Comparison of ENCODE assay signal across 8 cellular contexts in genomic region chr19:2461751-2462634, GRCh38. TPM values are rescaled to one million over a fixed set of nuclear protein-coding genes. Genes with fewer than 3 reads are reported as not detected.
DNase-seq lines count a peak whose midpoint lies in the region; ATAC-seq and TF ChIP-seq lines count a peak whose summit lies in the region.

No MANE protein-coding gene starts in this region.

- no peak overlapping the region for H4K5ac ChIP-seq in H9 (ENCODE audit: insufficient read length, low read depth, low read length)

- H2BK120ac ChIP-seq in H9 (ENCODE audit: low read depth, low read length, poor library complexity, severe bottlenecking), result no peak overlapping the region

- H3K4me1 ChIP-seq in H9 (ENCODE audit: insufficient read depth, low read length), result no peaks in the 10 kb centered on the region
- peaks cover 27% of the 10 kb centered on the region for H3K4me1 ChIP-seq in SJSA1 (replicated peaks)
- H3K4me1 ChIP-seq in spleen, result peaks cover 10 to 34% (median 22%) of the 10 kb centered on the region in 6 donors

- H3K27me3 Mint-ChIP-seq in H9 (ENCODE audit: low read depth), result no peaks in the 10 kb centered on the region

- H3T11ph ChIP-seq in H9 (ENCODE audit: low read length), result no peak overlapping the region

- no CpG with 5 or more reads among the region's 62 CpGs for WGBS in H9 (ENCODE audit: extremely low coverage, insufficient read length, low lambda C conversion rate)
- WGBS in spleen, 5 donors, result 3 to 6% (median 3%) methylated on average over 43 to 62 of the region's 62 CpGs

- H3K4me3 ChIP-seq in SJSA1 (peak overlapping the region; percentile 48), astrocyte of the cerebellum (ENCODE audit: low read depth, low read length) (peak overlapping the region; percentile 64), iPS-18c (ENCODE audit: insufficient read depth, low read depth, low read length) (peak overlapping the region; percentile 59), spleen (peak overlapping the region; percentile 19 to 84 (median 58))

- H2AFZ ChIP-seq in H9 (ENCODE audit: low read length), result no peak overlapping the region

- no peak overlapping the region for H4K8ac ChIP-seq in H9 (replicated peaks; ENCODE audit: insufficient read length, low read depth, low read length)

- DNase-seq in COLO829 (ENCODE audit: low spot score), result peak; percentile 59
- peak; percentile 84 for DNase-seq in H9
- peak; percentile 92 to 97 for DNase-seq in SJSA1 (ENCODE audit: low read depth in 1 of 2, low spot score in 2 of 2)
- no peak for DNase-seq in astrocyte of the cerebellum (ENCODE audit: low read depth)
- DNase-seq in spleen, result peak; percentile 85
- no peak for DNase-seq in putamen (ENCODE audit: low spot score)

- no peak overlapping the region for H2AK5ac ChIP-seq in H9 (ENCODE audit: insufficient read length, low read length)

- no peaks in the 10 kb centered on the region for H3K9me3 ChIP-seq in H9 (ENCODE audit: control insufficient read depth, low read depth, low read length)
- H3K9me3 ChIP-seq in SJSA1 (replicated peaks), result no peaks in the 10 kb centered on the region
- no peaks in the 10 kb centered on the region for H3K9me3 ChIP-seq in iPS-18c (ENCODE audit: control insufficient read depth, insufficient read depth, low read length)
- no peaks in the 10 kb centered on the region for H3K9me3 ChIP-seq in spleen

- in situ Hi-C loops in astrocyte of the cerebellum (cut with HindIII; ENCODE audit: low sequenced_read_pairs), result no loop called here

- intact Hi-C loops in spleen (cut with DNase I; ENCODE audit: low total_unique reads), result no loop called here

- peak overlapping the region; percentile 75 for H3K18ac ChIP-seq in H9 (ENCODE audit: insufficient read length, low read depth, low read length)

- H2BK12ac ChIP-seq in H9 (ENCODE audit: insufficient read length, low read depth, low read length), result no peak overlapping the region

- H3K9me3 Mint-ChIP-seq in H9, result no peaks in the 10 kb centered on the region

- H3K27ac Mint-ChIP-seq in H9, result peak overlapping the region in 1 of 3 experiments; percentile 94; a peak in 2 of 7 replicates

- no peak overlapping the region for H2BK5ac ChIP-seq in H9 (ENCODE audit: insufficient read length, low read length)

- H3K9ac ChIP-seq in H9 (ENCODE audit: extremely low read depth, insufficient read length, low read length), result no peak overlapping the region

- TF ChIP-seq POLR2A in spleen (IDR thresholded peaks at IDR 0.05), result no peak

- H3K79me1 ChIP-seq in H9 (ENCODE audit: insufficient read depth, low read depth, low read length, poor library complexity, severe bottlenecking), result no peaks in the 10 kb centered on the region

- no peak for ATAC-seq in GM18498 (IDR thresholded peaks at IDR 0.05; ENCODE audit: unreplicated experiment)

- peak overlapping the region; percentile 52 for H3K14ac ChIP-seq in H9 (ENCODE audit: insufficient read depth, low read length)

- peaks cover 15% of the 10 kb centered on the region for H3K23me2 ChIP-seq in H9 (ENCODE audit: insufficient read length, low read depth, low read length, poor library complexity, severe bottlenecking)

- no peaks in the 10 kb centered on the region for H4K20me1 ChIP-seq in H9 (ENCODE audit: control insufficient read depth, insufficient read depth, insufficient read length)

- H3K27ac ChIP-seq in H9 (ENCODE audit: insufficient read length, low read depth, low read length) (no peak overlapping the region), SJSA1 (peak overlapping the region; percentile 97), spleen (peak overlapping the region in 4 of 8 donors; percentile 21 to 51 (median 32))

- no peak overlapping the region for H2BK15ac ChIP-seq in H9 (ENCODE audit: low read depth, low read length)

- no peaks in the 10 kb centered on the region for H3K79me2 ChIP-seq in H9 (ENCODE audit: insufficient read depth, low read length)

- no peak overlapping the region for H4K91ac ChIP-seq in H9 (ENCODE audit: insufficient read length, low read depth, low read length)

- H3K4ac ChIP-seq in H9 (ENCODE audit: low read depth, low read length), result no peak overlapping the region; the same call in 1 of the 2 replicates

- H3K4me3 Mint-ChIP-seq in H9, result peak overlapping the region; percentile 64 to 82

- H3K27me3 ChIP-seq in H9 (ENCODE audit: insufficient read depth, low read length) (no peaks in the 10 kb centered on the region), SJSA1 (replicated peaks) (no peaks in the 10 kb centered on the region), spleen (replicated peaks in 1 of 7) (peaks cover 0 to 17% (median 0%) of the 10 kb centered on the region in 7 donors)

- peak overlapping the region; percentile 34 for H3K4me2 ChIP-seq in H9 (ENCODE audit: insufficient read depth, insufficient read length, low read length)

- no peak overlapping the region for H3K23ac ChIP-seq in H9 (ENCODE audit: insufficient read length, low read depth, low read length)

- no peak overlapping the region for H3K56ac ChIP-seq in H9 (ENCODE audit: insufficient read length, low read depth, low read length)

- H3K36me3 ChIP-seq in SJSA1 (no peaks in the 10 kb centered on the region; the same call in 1 of the 2 replicates), spleen (no peaks in the 10 kb centered on the region)

- peaks cover 4 to 11% of the 10 kb centered on the region in 2 experiments; a peak in 3 of 4 replicates for H3K4me1 Mint-ChIP-seq in H9

- TF ChIP-seq CTCF in H9 (conservative IDR thresholded peaks at IDR 0.05) (no peak), astrocyte of the cerebellum (IDR thresholded peaks at IDR 0.05; ENCODE audit: low read depth, low read length, missing control alignments) (peak; percentile 27), spleen (IDR thresholded peaks at IDR 0.05 in 8 of 11, conservative IDR thresholded peaks at IDR 0.05 in 3 of 11) (peak in 2 of 11 experiments; percentile 2 to 20)

- H2BK20ac ChIP-seq in H9 (ENCODE audit: low read depth, low read length, poor library complexity, severe bottlenecking), result no peak overlapping the region

- H3K36me3 Mint-ChIP-seq in H9 (ENCODE audit: insufficient read depth in 1 of 3, low read depth in 3 of 3), result no peaks in the 10 kb centered on the region; a peak in 1 of 7 replicates

RNA-seq across cellular contexts. Expression of gene LMNB2, which starts 5.2 kb away (rescaled TPM):
- total RNA-seq in H9 (2021) (173 and 174 TPM in 2 replicates), spleen (10 to 100 TPM; 15.5 to 26.0 (median 21.6) TPM)
- total RNA-seq in SJSA1 (2014; rRNA removed; shearing (Covaris generic)), result 275 and 316 TPM in 2 replicates
- 10 to 100 TPM in 1 of 3 donors, 1 to 10 TPM in 2; 4.9 to 21.7 (median 8.9) TPM for polyA plus RNA-seq in spleen

RNA-seq across cellular contexts. Expression of gene GADD45B, which starts 13.9 kb away (rescaled TPM):
- 13.5 and 16.2 TPM in 2 replicates for total RNA-seq in H9 (2021)
- 112 and 132 TPM in 2 replicates for total RNA-seq in SJSA1 (2014; rRNA removed; shearing (Covaris generic))
- total RNA-seq in spleen, result 100 to 1,000 TPM in 1 of 7 donors, 10 to 100 TPM in 6; 57.4 to 114 (median 77.4) TPM
- 10 to 100 TPM; 40.6 to 76.9 (median 43.3) TPM for polyA plus RNA-seq in spleen

RNA-seq across cellular contexts. Expression of gene TIMM13, which starts 34.6 kb away (rescaled TPM):
- total RNA-seq in H9 (2021) (214 and 219 TPM in 2 replicates), spleen (10 to 100 TPM; 21.1 to 59.3 (median 44.2) TPM)
- total RNA-seq in SJSA1 (2014; rRNA removed; shearing (Covaris generic)), result 48.8 and 86.2 TPM in 2 replicates
- 10 to 100 TPM; 39.5 to 87.5 (median 84.1) TPM for polyA plus RNA-seq in spleen

Comparison
In these comparisons a context has a peak if more than half of its experiments do, and no peak if none do; other contexts are left out.
1. DNase-seq: peak in COLO829 (single experiment), H9 (single experiment), SJSA1 (2 of 2) and spleen (single experiment); none in astrocyte of the cerebellum (single experiment) and putamen (single experiment).
2. Peak in every context shown above with its lines, with median percentiles within 50 percentile points of each other: H3K4me3 ChIP-seq.